15 cellular contexts compared by ENCODE assay signal in the genomic region with DNA sequence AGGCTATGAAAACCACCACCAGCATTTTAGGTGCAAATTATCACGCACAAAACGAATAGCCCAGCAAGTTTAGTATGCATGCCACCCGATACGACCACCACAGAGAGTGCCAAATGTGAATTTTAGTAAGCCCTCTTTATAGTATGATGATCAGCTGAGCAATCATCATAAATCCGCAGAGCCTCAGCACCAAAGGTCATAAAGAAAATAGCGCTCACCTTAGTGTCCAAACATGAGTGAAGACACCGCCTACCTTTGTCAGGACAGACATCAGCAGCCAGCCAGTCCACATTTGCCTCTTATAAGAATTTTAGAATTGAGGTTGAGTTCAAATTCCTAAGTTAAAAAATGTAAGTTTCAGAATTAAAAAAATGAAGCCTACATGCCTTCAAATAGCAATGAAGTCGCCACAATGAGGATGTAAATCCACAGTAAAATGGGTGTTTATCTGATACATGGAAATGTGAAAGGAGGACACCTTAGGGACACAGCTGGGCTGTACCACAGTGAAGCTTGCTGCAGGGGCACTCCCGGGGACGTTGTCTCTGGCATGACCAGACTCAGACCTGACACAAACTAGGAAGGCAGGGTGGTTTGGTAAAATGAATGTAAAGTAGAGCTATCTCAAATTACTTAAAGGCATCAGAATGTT.
DNase-seq lines count a peak whose midpoint lies in the region; ATAC-seq and TF ChIP-seq lines count a peak whose summit lies in the region.
"Had no signal": no experiment of that assay in that cellular context is flagged by ENCODE, and none has a peak within 500 bp of the region (broad histone marks: within the 10 kb centered on the region; RNA-seq: fewer than 3 reads in every experiment).

No MANE protein-coding gene starts in this region.

- no peak for TF ChIP-seq POLR2A in spleen (IDR thresholded peaks at IDR 0.05)

- H3K27ac ChIP-seq in left lung = peak overlapping the region; percentile 20 to 57
- peak overlapping the region in 4 of 8 donors; percentile 43 to 79 (median 62) for H3K27ac ChIP-seq in spleen
- H3K27ac ChIP-seq: left ventricle myocardium inferior had no signal

- no peak for TF ChIP-seq CTCF in activated CD8-positive, alpha-beta T cell treated with anti-CD3 and anti-CD28 coated beads for 36 hours (IDR thresholded peaks at IDR 0.05)
- TF ChIP-seq CTCF in left lung (IDR thresholded peaks at IDR 0.05) = no peak
- TF ChIP-seq CTCF in spleen (IDR thresholded peaks at IDR 0.05 in 8 of 11, conservative IDR thresholded peaks at IDR 0.05 in 3 of 11) = no peak

- CTCF ChIA-PET in activated CD8-positive, alpha-beta T cell treated with anti-CD3 and anti-CD28 coated beads for 36 hours (lab: Charles Lee) = no interaction called here
- CTCF ChIA-PET in activated CD8-positive, alpha-beta T cell treated with anti-CD3 and anti-CD28 coated beads, Interleukin-2, amount 10 ng/mL, durations not matched to agents 7 days and 5 days (lab: Charles Lee) = no interaction called here
- CTCF ChIA-PET in activated CD4-positive, alpha-beta memory T cell treated with anti-CD3 and anti-CD28 coated beads, Interleukin-2, amount 10 ng/mL, durations not matched to agents 7 days and 5 days (lab: Charles Lee) = no interaction called here

- H3K36me3 ChIP-seq in left lung (no peaks in the 10 kb centered on the region), spleen (peaks cover 0 to 16% (median 0%) of the 10 kb centered on the region in 6 donors)

- peak overlapping the region; percentile 94 for H3K27ac Mint-ChIP-seq in activated CD8-positive, alpha-beta T cell treated with anti-CD3 and anti-CD28 coated beads for 36 hours
- H3K27ac Mint-ChIP-seq in activated CD8-positive, alpha-beta T cell treated with anti-CD3 and anti-CD28 coated beads, Interleukin-2, amount 10 ng/mL, durations not matched to agents 7 days and 5 days = no peak overlapping the region
- peak overlapping the region; percentile 93 for H3K27ac Mint-ChIP-seq in activated CD4-positive, alpha-beta memory T cell treated with anti-CD3 and anti-CD28 coated beads, Interleukin-2, amount 10 ng/mL, durations not matched to agents 7 days and 5 days
- peak overlapping the region; percentile 99 for H3K27ac Mint-ChIP-seq in stimulated activated naive CD8-positive, alpha-beta T cell treated with anti-CD3 and anti-CD28 coated beads, Interleukin-15, Interleukin-2, amounts not matched to agents 100 ng/mL and 50 ng/mL, for 24 hours

- no peak overlapping the region for H3K4me3 ChIP-seq in left lung
- no peak overlapping the region for H3K4me3 ChIP-seq in spleen
- H3K4me3 ChIP-seq: left ventricle myocardium inferior, sigmoid colon had no signal

- WGBS in spleen, 5 donors = 93 to 98% (median 96%) methylated on average over 10 of the region's 10 CpGs

- peaks cover 44% of the 10 kb centered on the region for H3K36me3 Mint-ChIP-seq in activated CD8-positive, alpha-beta T cell treated with anti-CD3 and anti-CD28 coated beads for 36 hours (ENCODE audit: low read depth)
- peaks cover 26% of the 10 kb centered on the region for H3K36me3 Mint-ChIP-seq in activated CD8-positive, alpha-beta T cell treated with anti-CD3 and anti-CD28 coated beads, Interleukin-2, amount 10 ng/mL, durations not matched to agents 7 days and 5 days (ENCODE audit: low read depth)
- peaks cover 47% of the 10 kb centered on the region for H3K36me3 Mint-ChIP-seq in activated CD4-positive, alpha-beta memory T cell treated with anti-CD3 and anti-CD28 coated beads, Interleukin-2, amount 10 ng/mL, durations not matched to agents 7 days and 5 days (ENCODE audit: low read depth)
- H3K36me3 Mint-ChIP-seq in stimulated activated naive CD8-positive, alpha-beta T cell treated with anti-CD3 and anti-CD28 coated beads, Interleukin-15, Interleukin-2, amounts not matched to agents 100 ng/mL and 50 ng/mL, for 24 hours (ENCODE audit: low read depth) = peaks cover 36% of the 10 kb centered on the region

- peaks cover 41% of the 10 kb centered on the region for H3K4me1 Mint-ChIP-seq in activated CD8-positive, alpha-beta T cell treated with anti-CD3 and anti-CD28 coated beads for 36 hours (ENCODE audit: low read depth)
- H3K4me1 Mint-ChIP-seq in activated CD8-positive, alpha-beta T cell treated with anti-CD3 and anti-CD28 coated beads, Interleukin-2, amount 10 ng/mL, durations not matched to agents 7 days and 5 days (ENCODE audit: low read depth) = peaks cover 35% of the 10 kb centered on the region
- peaks cover 43% of the 10 kb centered on the region for H3K4me1 Mint-ChIP-seq in activated CD4-positive, alpha-beta memory T cell treated with anti-CD3 and anti-CD28 coated beads, Interleukin-2, amount 10 ng/mL, durations not matched to agents 7 days and 5 days
- H3K4me1 Mint-ChIP-seq in stimulated activated naive CD8-positive, alpha-beta T cell treated with anti-CD3 and anti-CD28 coated beads, Interleukin-15, Interleukin-2, amounts not matched to agents 100 ng/mL and 50 ng/mL, for 24 hours (ENCODE audit: low read depth) = peaks cover 53% of the 10 kb centered on the region

- H3K27me3 Mint-ChIP-seq in activated CD8-positive, alpha-beta T cell treated with anti-CD3 and anti-CD28 coated beads for 36 hours = no peaks in the 10 kb centered on the region
- no peaks in the 10 kb centered on the region for H3K27me3 Mint-ChIP-seq in activated CD8-positive, alpha-beta T cell treated with anti-CD3 and anti-CD28 coated beads, Interleukin-2, amount 10 ng/mL, durations not matched to agents 7 days and 5 days (ENCODE audit: low read depth)
- H3K27me3 Mint-ChIP-seq in activated CD4-positive, alpha-beta memory T cell treated with anti-CD3 and anti-CD28 coated beads, Interleukin-2, amount 10 ng/mL, durations not matched to agents 7 days and 5 days = no peaks in the 10 kb centered on the region
- no peaks in the 10 kb centered on the region for H3K27me3 Mint-ChIP-seq in stimulated activated naive CD8-positive, alpha-beta T cell treated with anti-CD3 and anti-CD28 coated beads, Interleukin-15, Interleukin-2, amounts not matched to agents 100 ng/mL and 50 ng/mL, for 24 hours

- H3K9me3 Mint-ChIP-seq in activated CD8-positive, alpha-beta T cell treated with anti-CD3 and anti-CD28 coated beads for 36 hours = peaks cover 4% of the 10 kb centered on the region
- H3K9me3 Mint-ChIP-seq in activated CD8-positive, alpha-beta T cell treated with anti-CD3 and anti-CD28 coated beads, Interleukin-2, amount 10 ng/mL, durations not matched to agents 7 days and 5 days (ENCODE audit: insufficient read depth) = no peaks in the 10 kb centered on the region
- peaks cover 5% of the 10 kb centered on the region for H3K9me3 Mint-ChIP-seq in activated CD4-positive, alpha-beta memory T cell treated with anti-CD3 and anti-CD28 coated beads, Interleukin-2, amount 10 ng/mL, durations not matched to agents 7 days and 5 days
- H3K9me3 Mint-ChIP-seq in stimulated activated naive CD8-positive, alpha-beta T cell treated with anti-CD3 and anti-CD28 coated beads, Interleukin-15, Interleukin-2, amounts not matched to agents 100 ng/mL and 50 ng/mL, for 24 hours = no peaks in the 10 kb centered on the region

- DNase-seq in activated CD8-positive, alpha-beta T cell treated with anti-CD3 and anti-CD28 coated beads for 36 hours = no peak
- DNase-seq in activated CD8-positive, alpha-beta T cell treated with anti-CD3 and anti-CD28 coated beads, Interleukin-2, amount 10 ng/mL, durations not matched to agents 7 days and 5 days = no peak
- DNase-seq in activated CD4-positive, alpha-beta memory T cell treated with anti-CD3 and anti-CD28 coated beads, Interleukin-2, amount 10 ng/mL, durations not matched to agents 7 days and 5 days = no peak
- DNase-seq in left lung (no peak), Kasumi-1 (lab: John Stamatoyannopoulos, UW) (no peak), spleen (no peak)
- DNase-seq: anterior cingulate cortex; cortex of kidney; left ventricle myocardium inferior; SHP77 treated with DMSO at 0.1 percent for 48 hours; sigmoid colon; stimulated activated CD4-positive, alpha-beta T cell treated with anti-CD3 and anti-CD28 coated beads, Interleukin-4, amount 100 ng/mL, for 4 hours had no signal

- H3K27me3 ChIP-seq in left lung = no peaks in the 10 kb centered on the region
- H3K27me3 ChIP-seq in spleen (replicated peaks in 1 of 7) = no peaks in the 10 kb centered on the region
- H3K27me3 ChIP-seq: sigmoid colon had no signal

- no peak for ATAC-seq in activated CD8-positive, alpha-beta T cell treated with anti-CD3 and anti-CD28 coated beads for 36 hours
- ATAC-seq in activated CD8-positive, alpha-beta T cell treated with anti-CD3 and anti-CD28 coated beads, Interleukin-2, amount 10 ng/mL, durations not matched to agents 7 days and 5 days = no peak
- ATAC-seq in left lung (no peak), HG02763 (IDR thresholded peaks at IDR 0.05; ENCODE audit: unreplicated experiment) (no peak)
- ATAC-seq: esophagus mucosa had no signal

- H3K4me1 ChIP-seq in left lung = peaks cover 10 to 14% of the 10 kb centered on the region in 2 donors
- H3K4me1 ChIP-seq in spleen = peaks cover 2 to 23% (median 16%) of the 10 kb centered on the region in 6 donors

- no peak overlapping the region for H3K4me3 Mint-ChIP-seq in activated CD8-positive, alpha-beta T cell treated with anti-CD3 and anti-CD28 coated beads for 36 hours
- no peak overlapping the region for H3K4me3 Mint-ChIP-seq in activated CD8-positive, alpha-beta T cell treated with anti-CD3 and anti-CD28 coated beads, Interleukin-2, amount 10 ng/mL, durations not matched to agents 7 days and 5 days
- H3K4me3 Mint-ChIP-seq in activated CD4-positive, alpha-beta memory T cell treated with anti-CD3 and anti-CD28 coated beads, Interleukin-2, amount 10 ng/mL, durations not matched to agents 7 days and 5 days = peak overlapping the region; percentile 79
- peak overlapping the region; percentile 64 for H3K4me3 Mint-ChIP-seq in stimulated activated naive CD8-positive, alpha-beta T cell treated with anti-CD3 and anti-CD28 coated beads, Interleukin-15, Interleukin-2, amounts not matched to agents 100 ng/mL and 50 ng/mL, for 24 hours

- POLR2A ChIA-PET in activated CD8-positive, alpha-beta T cell treated with anti-CD3 and anti-CD28 coated beads for 36 hours (lab: Charles Lee) = no interaction called here
- POLR2A ChIA-PET in activated CD8-positive, alpha-beta T cell treated with anti-CD3 and anti-CD28 coated beads, Interleukin-2, amount 10 ng/mL, durations not matched to agents 7 days and 5 days (lab: Charles Lee) = no interaction called here
- POLR2A ChIA-PET in activated CD4-positive, alpha-beta memory T cell treated with anti-CD3 and anti-CD28 coated beads, Interleukin-2, amount 10 ng/mL, durations not matched to agents 7 days and 5 days (lab: Charles Lee) = interaction anchor here (0.7 to 1.3 kb wide), 4 partner anchors 20 to 62 kb away, joined by 3 to 6 read pairs (median 4); no protein-coding TSS in a partner anchor

- intact Hi-C loops in activated CD8-positive, alpha-beta T cell treated with anti-CD3 and anti-CD28 coated beads for 36 hours (cut with micrococcal nuclease) = no loop called here
- intact Hi-C loops in left lung (cut with DNase I) = no loop called here
- intact Hi-C loops in spleen (cut with DNase I; ENCODE audit: low total_unique reads) = no loop called here

- H3K9me3 ChIP-seq in left lung (no peaks in the 10 kb centered on the region), spleen (no peaks in the 10 kb centered on the region)
- H3K9me3 ChIP-seq: left ventricle myocardium inferior, sigmoid colon had no signal

Comparison
In these comparisons a context has a peak if more than half of its experiments do, and no peak if none do; other contexts are left out.
1. H3K4me3 Mint-ChIP-seq: peak in activated CD4-positive, alpha-beta memory T cell treated with anti-CD3 and anti-CD28 coated beads, Interleukin-2, amount 10 ng/mL, durations not matched to agents 7 days and 5 days (single experiment) and stimulated activated naive CD8-positive, alpha-beta T cell treated with anti-CD3 and anti-CD28 coated beads, Interleukin-15, Interleukin-2, amounts not matched to agents 100 ng/mL and 50 ng/mL, for 24 hours (single experiment); none in activated CD8-positive, alpha-beta T cell treated with anti-CD3 and anti-CD28 coated beads for 36 hours (single experiment) and activated CD8-positive, alpha-beta T cell treated with anti-CD3 and anti-CD28 coated beads, Interleukin-2, amount 10 ng/mL, durations not matched to agents 7 days and 5 days (single experiment).